ENCODE assay signal across 8 cellular contexts in genomic region chr7:105759670-105760548, GRCh38.
DNase-seq lines count a peak whose midpoint lies in the region; ATAC-seq and TF ChIP-seq lines count a peak whose summit lies in the region.

No MANE protein-coding gene starts in this region.

- H3K4me3 Mint-ChIP-seq in activated naive CD8-positive, alpha-beta T cell treated with anti-CD3 and anti-CD28 coated beads, Interleukin-2, amount 50 U/mL, for 24 hours = no peak overlapping the region

- no peaks in the 10 kb centered on the region for H3K27me3 ChIP-seq in A673 (replicated peaks; ENCODE audit: insufficient read depth, low read depth, low read length, poor library complexity)
- peaks cover 2% of the 10 kb centered on the region for H3K27me3 ChIP-seq in GM06990 (replicated peaks; ENCODE audit: control insufficient read depth, insufficient read depth, low read length)
- H3K27me3 ChIP-seq in spleen (replicated peaks in 1 of 7) = no peaks in the 10 kb centered on the region

- no peaks in the 10 kb centered on the region for H3K9me3 ChIP-seq in A673 (ENCODE audit: low read depth, low read length, poor library complexity, severe bottlenecking)
- no peaks in the 10 kb centered on the region for H3K9me3 ChIP-seq in spleen

- POLR2A ChIA-PET in A673 (lab: Charles Lee; ENCODE audit: low non-redundant PET) = no interaction called here

- 87 to 93% (median 90%) methylated on average over 2 of the region's 2 CpGs for WGBS in spleen, 5 donors

- TF ChIP-seq POLR2A in spleen (IDR thresholded peaks at IDR 0.05) = no peak

- peaks cover 23% of the 10 kb centered on the region for H3K4me1 Mint-ChIP-seq in activated naive CD8-positive, alpha-beta T cell treated with anti-CD3 and anti-CD28 coated beads, Interleukin-2, amount 50 U/mL, for 24 hours

- BruUV-seq in A673 (replicated peaks; lab: Mats Ljungman, UMichigan) = no TSS peak

- peak; percentile 81 for TF ChIP-seq CTCF in A673 (conservative IDR thresholded peaks at IDR 0.05; ENCODE audit: low read depth, low read length)
- peak; percentile 43 for TF ChIP-seq CTCF in GM06990 (IDR thresholded peaks at IDR 0.05; ENCODE audit: insufficient read depth, low read length, poor library complexity, severe bottlenecking)
- peak in 8 of 11 experiments; percentile 11 to 51 (median 32) for TF ChIP-seq CTCF in spleen (IDR thresholded peaks at IDR 0.05 in 8 of 11, conservative IDR thresholded peaks at IDR 0.05 in 3 of 11)

- DNase-seq in A673 (ENCODE audit: low spot score) (peak; percentile 86), GM06990 (ENCODE audit: extremely low read depth, insufficient read length) (no peak), NCI-H2171 treated with DMSO at 0.1 percent for 48 hours (lab: John Stamatoyannopoulos, UW) (peak; percentile 86), left ventricle myocardium superior (peak; percentile 61), spleen (no peak)
- DNase-seq in activated naive CD8-positive, alpha-beta T cell treated with anti-CD3 and anti-CD28 coated beads, Interleukin-2, amount 50 U/mL, for 24 hours = peak; percentile 23

- no peaks in the 10 kb centered on the region for H3K9me3 Mint-ChIP-seq in activated naive CD8-positive, alpha-beta T cell treated with anti-CD3 and anti-CD28 coated beads, Interleukin-2, amount 50 U/mL, for 24 hours

- intact Hi-C loops in A673 (cut with micrococcal nuclease; ENCODE audit: unreplicated experiment) (loop anchor here (1.0 to 10.0 kb wide), 8 partner anchors 68 to 407 kb away; partner anchors contain the start of gene ATXN7L1), left ventricle myocardium superior (cut with micrococcal nuclease) (loop anchor here (10.0 kb wide), 2 partner anchors 105 to 285 kb away; no protein-coding TSS in a partner anchor), spleen (cut with DNase I; ENCODE audit: low total_unique reads) (loop anchor here (5.0 to 10.0 kb wide), 2 partner anchors 247 to 285 kb away; no protein-coding TSS in a partner anchor)

- no peak for ATAC-seq in activated naive CD8-positive, alpha-beta T cell treated with anti-CD3 and anti-CD28 coated beads, Interleukin-2, amount 50 U/mL, for 24 hours
- peak; percentile 72 for ATAC-seq in left ventricle myocardium superior
- no peak for ATAC-seq in HG03108 (IDR thresholded peaks at IDR 0.05; ENCODE audit: unreplicated experiment)
- no peak for ATAC-seq in HG03159 (IDR thresholded peaks at IDR 0.05; ENCODE audit: unreplicated experiment)

- CTCF ChIA-PET in A673 (lab: Charles Lee) = interaction anchor here (0.6 to 1.7 kb wide), 11 partner anchors 10 to 283 kb away, joined by 3 to 7 read pairs (median 4); no protein-coding TSS in a partner anchor

- no peaks in the 10 kb centered on the region for H3K27me3 Mint-ChIP-seq in activated naive CD8-positive, alpha-beta T cell treated with anti-CD3 and anti-CD28 coated beads, Interleukin-2, amount 50 U/mL, for 24 hours

- no peaks in the 10 kb centered on the region for H3K36me3 Mint-ChIP-seq in activated naive CD8-positive, alpha-beta T cell treated with anti-CD3 and anti-CD28 coated beads, Interleukin-2, amount 50 U/mL, for 24 hours (ENCODE audit: low read depth)

- H3K36me3 ChIP-seq in A673 (ENCODE audit: insufficient read depth, low read length, poor library complexity, severe bottlenecking) (no peaks in the 10 kb centered on the region), GM06990 (ENCODE audit: control insufficient read depth, insufficient read depth, low read length) (no peaks in the 10 kb centered on the region), spleen (no peaks in the 10 kb centered on the region)

- H3K4me3 ChIP-seq in A673 (ENCODE audit: low read depth, low read length, poor library complexity, severe bottlenecking) (no peak overlapping the region), GM06990 (replicated peaks; ENCODE audit: low read depth, low read length) (no peak overlapping the region), spleen (no peak overlapping the region)

- H3K27ac Mint-ChIP-seq in activated naive CD8-positive, alpha-beta T cell treated with anti-CD3 and anti-CD28 coated beads, Interleukin-2, amount 50 U/mL, for 24 hours = no peak overlapping the region

- H3K4me1 ChIP-seq in A673 (ENCODE audit: insufficient read depth, low read length, poor library complexity, severe bottlenecking) (peaks cover 70% of the 10 kb centered on the region), spleen (peaks cover 0 to 19% (median 9%) of the 10 kb centered on the region in 6 donors)

- H3K27ac ChIP-seq in A673 (ENCODE audit: low read depth, low read length, poor library complexity, severe bottlenecking) (peak overlapping the region; percentile 67), spleen (no peak overlapping the region)

Comparison
In these comparisons a context has a peak if more than half of its experiments do, and no peak if none do; other contexts are left out.
1. DNase-seq: peak in A673 (single experiment), NCI-H2171 treated with DMSO at 0.1 percent for 48 hours (single experiment), activated naive CD8-positive, alpha-beta T cell treated with anti-CD3 and anti-CD28 coated beads, Interleukin-2, amount 50 U/mL, for 24 hours (single experiment) and left ventricle myocardium superior (single experiment); none in GM06990 (single experiment) and spleen (single experiment).
2. Peak in every context shown above with its lines, with median percentiles within 50 percentile points of each other: CTCF ChIP-seq.